ENCODE assay signal across 8 cellular contexts in genomic region chr5:170293273-170293672, GRCh38. TPM values are rescaled to one million over a fixed set of nuclear protein-coding genes. Genes with fewer than 3 reads are reported as not detected.
A peak's percentile ranks its signal among the peaks of the same experiment; 100 is the strongest.
DNase-seq lines count a peak whose midpoint lies in the region; ATAC-seq and TF ChIP-seq lines count a peak whose summit lies in the region.

No MANE protein-coding gene starts in this region.

- H3K4me1 ChIP-seq in CD8-positive, alpha-beta memory T cell (ENCODE audit: insufficient read depth, low read length): peaks cover 70% of the 10 kb centered on the region
- peaks cover 78 to 84% of the 10 kb centered on the region in 2 experiments for H3K4me1 ChIP-seq in neutrophil (ENCODE audit: control insufficient read depth in 1 of 2, insufficient read depth in 1 of 2, low read depth in 1 of 2, low read length in 1 of 2)

- peak overlapping the region; percentile 100 for H3K4me3 ChIP-seq in CD8-positive, alpha-beta memory T cell (ENCODE audit: low read length)
- H3K4me3 ChIP-seq in neutrophil (ENCODE audit: low read depth in 1 of 2, low read length in 1 of 2): peak overlapping the region; percentile 82 to 96

- peak in 4 of 5 donors; percentile 49 to 78 (median 70) for DNase-seq in CD8-positive, alpha-beta memory T cell
- DNase-seq in activated CD8-positive, alpha-beta T cell treated with anti-CD3 and anti-CD28 coated beads for 36 hours: peak; percentile 89
- DNase-seq in HuH-7 (ENCODE audit: low spot score) (no peak), NCI-H2081 (lab: John Stamatoyannopoulos, UW) (no peak), NCI-H2171 treated with DMSO at 0.1 percent for 48 hours (lab: John Stamatoyannopoulos, UW) (no peak)

- POLR2A ChIA-PET in CD8-positive, alpha-beta memory T cell (lab: Charles Lee): interaction anchor here (0.6 to 16.5 kb wide), 9 partner anchors 10 to 58 kb away, joined by 3 to 290 read pairs (median 7); no protein-coding TSS in a partner anchor
- POLR2A ChIA-PET in activated CD8-positive, alpha-beta T cell treated with anti-CD3 and anti-CD28 coated beads for 36 hours (lab: Charles Lee): interaction anchor here (1.0 to 21.9 kb wide), 8 partner anchors 8 to 44 kb away, joined by 3 to 470 read pairs (median 8); no protein-coding TSS in a partner anchor

- no peaks in the 10 kb centered on the region for H3K27me3 ChIP-seq in CD8-positive, alpha-beta memory T cell (ENCODE audit: insufficient read depth, low read length, poor library complexity, severe bottlenecking)
- no peaks in the 10 kb centered on the region for H3K27me3 ChIP-seq in neutrophil

- H3K27ac Mint-ChIP-seq in CD8-positive, alpha-beta memory T cell: peak overlapping the region; percentile 93 to 99 (median 96)
- peak overlapping the region; percentile 96 for H3K27ac Mint-ChIP-seq in activated CD8-positive, alpha-beta T cell treated with anti-CD3 and anti-CD28 coated beads for 36 hours

- H3K9me3 ChIP-seq in CD8-positive, alpha-beta memory T cell (ENCODE audit: low read length): no peaks in the 10 kb centered on the region
- H3K9me3 ChIP-seq in neutrophil: peaks cover 3% of the 10 kb centered on the region

- no peaks in the 10 kb centered on the region for H3K27me3 Mint-ChIP-seq in CD8-positive, alpha-beta memory T cell
- no peaks in the 10 kb centered on the region for H3K27me3 Mint-ChIP-seq in activated CD8-positive, alpha-beta T cell treated with anti-CD3 and anti-CD28 coated beads for 36 hours

- CTCF ChIA-PET in CD8-positive, alpha-beta memory T cell (lab: Charles Lee): interaction anchor here (0.8 to 22.4 kb wide), 13 partner anchors 9 to 68 kb away, joined by 3 to 292 read pairs (median 25); no protein-coding TSS in a partner anchor
- CTCF ChIA-PET in activated CD8-positive, alpha-beta T cell treated with anti-CD3 and anti-CD28 coated beads for 36 hours (lab: Charles Lee): interaction anchor here (2.2 to 19.3 kb wide), 8 partner anchors 7 to 67 kb away, joined by 11 to 204 read pairs (median 77); partner anchors contain the start of gene LCP2

- intact Hi-C loops in activated CD8-positive, alpha-beta T cell treated with anti-CD3 and anti-CD28 coated beads for 36 hours (cut with micrococcal nuclease): no loop called here

- peak overlapping the region; percentile 98 to 100 (median 99) for H3K4me3 Mint-ChIP-seq in CD8-positive, alpha-beta memory T cell
- H3K4me3 Mint-ChIP-seq in activated CD8-positive, alpha-beta T cell treated with anti-CD3 and anti-CD28 coated beads for 36 hours: peak overlapping the region; percentile 97

- H3K27ac ChIP-seq in CD8-positive, alpha-beta memory T cell (ENCODE audit: low read depth, low read length): peak overlapping the region; percentile 19
- peak overlapping the region; percentile 97 for H3K27ac ChIP-seq in neutrophil

- ATAC-seq in GM19395 (IDR thresholded peaks at IDR 0.05; ENCODE audit: unreplicated experiment) (peak; percentile 79), HG03280 (IDR thresholded peaks at IDR 0.05; ENCODE audit: unreplicated experiment) (peak; percentile 55)
- ATAC-seq in activated CD8-positive, alpha-beta T cell treated with anti-CD3 and anti-CD28 coated beads for 36 hours: peak; percentile 43

- peaks cover 59% of the 10 kb centered on the region for H3K36me3 ChIP-seq in CD8-positive, alpha-beta memory T cell (ENCODE audit: insufficient read depth, low read length)
- H3K36me3 ChIP-seq in neutrophil: peaks cover 67% of the 10 kb centered on the region

- no peaks in the 10 kb centered on the region for H3K9me3 Mint-ChIP-seq in CD8-positive, alpha-beta memory T cell
- H3K9me3 Mint-ChIP-seq in activated CD8-positive, alpha-beta T cell treated with anti-CD3 and anti-CD28 coated beads for 36 hours: no peaks in the 10 kb centered on the region

- TF ChIP-seq CTCF in activated CD8-positive, alpha-beta T cell treated with anti-CD3 and anti-CD28 coated beads for 36 hours (IDR thresholded peaks at IDR 0.05): no peak
- TF ChIP-seq CTCF in neutrophil (IDR thresholded peaks at IDR 0.05): peak; percentile 69

- peaks cover 45 to 96% (median 54%) of the 10 kb centered on the region in 3 donors for H3K36me3 Mint-ChIP-seq in CD8-positive, alpha-beta memory T cell
- peaks cover 91% of the 10 kb centered on the region for H3K36me3 Mint-ChIP-seq in activated CD8-positive, alpha-beta T cell treated with anti-CD3 and anti-CD28 coated beads for 36 hours (ENCODE audit: low read depth)

- peaks cover 66 to 77% (median 72%) of the 10 kb centered on the region in 3 donors for H3K4me1 Mint-ChIP-seq in CD8-positive, alpha-beta memory T cell
- H3K4me1 Mint-ChIP-seq in activated CD8-positive, alpha-beta T cell treated with anti-CD3 and anti-CD28 coated beads for 36 hours (ENCODE audit: low read depth): peaks cover 61% of the 10 kb centered on the region

RNA-seq across cellular contexts. Expression of gene LCP2, which starts 4.3 kb away (rescaled TPM):
- 100 to 1,000 TPM; 219 to 224 TPM for total RNA-seq in CD8-positive, alpha-beta memory T cell
- polyA plus RNA-seq in CD8-positive, alpha-beta memory T cell: 288 TPM
- total RNA-seq in activated CD8-positive, alpha-beta T cell treated with anti-CD3 and anti-CD28 coated beads for 36 hours: 100 to 1,000 TPM; 243 to 259 TPM

Comparison
In these comparisons a context has a peak if more than half of its experiments do, and no peak if none do; other contexts are left out.
1. DNase-seq: peak in CD8-positive, alpha-beta memory T cell (4 of 5) and activated CD8-positive, alpha-beta T cell treated with anti-CD3 and anti-CD28 coated beads for 36 hours (single experiment); none in HuH-7 (single experiment), NCI-H2081 (0 of 2) and NCI-H2171 treated with DMSO at 0.1 percent for 48 hours (single experiment).
2. Peak in every context shown above with its lines, with median percentiles within 50 percentile points of each other: ATAC-seq.